ENCODE assay signal across 1 cellular context in genomic region chr11:250274-250673, GRCh38.
TF ChIP-seq lines count a peak whose summit lies in the region.

No MANE protein-coding gene starts in this region.

TF ChIP-seq in GM12891, 5 proteins besides CTCF, POLR2A, EP300 and RAD21:
- no peak for TF ChIP-seq POLR2AphosphoS5 (IDR thresholded peaks at IDR 0.05; ENCODE audit: low read depth, low read length)
- TF ChIP-seq PAX5 (IDR thresholded peaks at IDR 0.05; ENCODE audit: insufficient read depth, low read length, severe bottlenecking), result no peak
- TF ChIP-seq TAF1 (IDR thresholded peaks at IDR 0.05; ENCODE audit: low read depth, low read length), result no peak
- no peak for TF ChIP-seq POU2F2 (IDR thresholded peaks at IDR 0.05; ENCODE audit: low read depth, low read length)
